In the genomic region with DNA sequence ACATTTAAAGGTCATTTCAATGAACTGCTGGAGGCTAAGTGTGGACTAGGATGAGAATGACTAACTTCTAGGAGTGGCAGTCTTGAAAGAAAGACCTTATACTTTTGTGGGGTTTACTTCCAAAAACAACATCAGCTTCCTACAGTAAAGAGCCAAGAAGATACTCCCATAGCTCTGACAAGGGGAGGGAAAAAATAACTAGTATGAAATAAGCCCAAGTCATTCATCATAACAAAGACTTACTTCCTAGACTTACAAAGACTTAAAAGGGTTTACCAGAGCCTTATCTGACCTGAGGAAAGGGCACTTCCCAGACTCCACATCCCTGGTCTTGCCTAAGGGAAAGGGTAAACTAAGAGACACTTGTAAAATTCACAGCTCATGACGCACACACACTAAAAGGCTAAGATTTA, we compare ENCODE assay signal across 10 cellular contexts. TPM values are rescaled to one million over a fixed set of nuclear protein-coding genes. Genes with fewer than 3 reads are reported as not detected.
DNase-seq lines count a peak whose midpoint lies in the region; ATAC-seq and TF ChIP-seq lines count a peak whose summit lies in the region.
"Had no signal": no experiment of that assay in that cellular context is flagged by ENCODE, and none has a peak within 500 bp of the region (broad histone marks: within the 10 kb centered on the region; RNA-seq: fewer than 3 reads in every experiment).

No MANE protein-coding gene starts in this region.

- H3K9me3 Mint-ChIP-seq in endodermal cell = peaks cover 35% of the 10 kb centered on the region
- no peaks in the 10 kb centered on the region for H3K9me3 Mint-ChIP-seq in CD4-positive, alpha-beta T cell
- H3K9me3 Mint-ChIP-seq: stimulated activated naive CD8-positive, alpha-beta T cell treated with anti-CD3 and anti-CD28 coated beads, Interleukin-15, Interleukin-2, amounts not matched to agents 100 ng/mL and 50 ng/mL, for 24 hours had no signal

- WGBS in endodermal cell (ENCODE audit: insufficient coverage in 1 of 2, insufficient read length in 1 of 2), 2 experiments = 70% methylated on average over 1 of the region's 1 CpG; no CpG with 5 or more reads in 1 of the 2 experiments

- H3K4me3 Mint-ChIP-seq in endodermal cell = no peak overlapping the region
- H3K4me3 Mint-ChIP-seq in CD4-positive, alpha-beta T cell = no peak overlapping the region
- H3K4me3 Mint-ChIP-seq: stimulated activated naive CD8-positive, alpha-beta T cell treated with anti-CD3 and anti-CD28 coated beads, Interleukin-15, Interleukin-2, amounts not matched to agents 100 ng/mL and 50 ng/mL, for 24 hours had no signal

- peaks cover 38% of the 10 kb centered on the region for H3K36me3 ChIP-seq in endodermal cell (ENCODE audit: control insufficient read depth, insufficient read depth, low read length)
- H3K36me3 ChIP-seq in vagina = no peaks in the 10 kb centered on the region

- peaks cover 4% of the 10 kb centered on the region for H3K4me1 ChIP-seq in endodermal cell (ENCODE audit: control insufficient read depth, insufficient read depth, low read length)
- H3K4me1 ChIP-seq in vagina = peaks cover 17% of the 10 kb centered on the region

- POLR2A ChIA-PET in CD4-positive, alpha-beta T cell (lab: Charles Lee) = no interaction called here

- H3K27ac ChIP-seq in endodermal cell (ENCODE audit: low read depth, low read length) (no peak overlapping the region), vagina (peak overlapping the region; percentile 44)
- no peak overlapping the region for H3K27ac ChIP-seq in CD4-positive, alpha-beta T cell (ENCODE audit: low read depth, low read length)

- TF ChIP-seq CTCF in endodermal cell (conservative IDR thresholded peaks at IDR 0.05) (no peak), vagina (IDR thresholded peaks at IDR 0.05) (no peak)
- TF ChIP-seq CTCF in CD4-positive, alpha-beta T cell (IDR thresholded peaks at IDR 0.05) = no peak

- peak overlapping the region; percentile 64 for H3K27ac Mint-ChIP-seq in endodermal cell
- H3K27ac Mint-ChIP-seq in CD4-positive, alpha-beta T cell = no peak overlapping the region
- H3K27ac Mint-ChIP-seq: stimulated activated naive CD8-positive, alpha-beta T cell treated with anti-CD3 and anti-CD28 coated beads, Interleukin-15, Interleukin-2, amounts not matched to agents 100 ng/mL and 50 ng/mL, for 24 hours had no signal

- no peaks in the 10 kb centered on the region for H3K27me3 Mint-ChIP-seq in endodermal cell (ENCODE audit: insufficient read depth)
- H3K27me3 Mint-ChIP-seq in CD4-positive, alpha-beta T cell = no peaks in the 10 kb centered on the region
- H3K27me3 Mint-ChIP-seq: stimulated activated naive CD8-positive, alpha-beta T cell treated with anti-CD3 and anti-CD28 coated beads, Interleukin-15, Interleukin-2, amounts not matched to agents 100 ng/mL and 50 ng/mL, for 24 hours had no signal

- peaks cover 33% of the 10 kb centered on the region for H3K9me3 ChIP-seq in endodermal cell (ENCODE audit: control insufficient read depth, low read length)
- no peaks in the 10 kb centered on the region for H3K9me3 ChIP-seq in vagina
- no peaks in the 10 kb centered on the region for H3K9me3 ChIP-seq in CD4-positive, alpha-beta T cell (ENCODE audit: control insufficient read depth, low read length)

- TF ChIP-seq POLR2A in vagina (IDR thresholded peaks at IDR 0.05) = no peak

- DNase-seq in LHCN-M2 (ENCODE audit: low read depth) (peak; percentile 50), endodermal cell (no peak), left kidney (ENCODE audit: low read depth, low spot score) (peak; percentile 12), vagina (ENCODE audit: extremely low spot score in 2 of 2) (no peak), NCI-H2196 (lab: John Stamatoyannopoulos, UW; ENCODE audit: unreplicated experiment) (no peak), NCI-H1105 treated with DMSO at 0.1 percent for 48 hours (lab: John Stamatoyannopoulos, UW) (no peak)
- DNase-seq in CD4-positive, alpha-beta T cell = no peak
- DNase-seq: midbrain had no signal

- intact Hi-C loops in vagina (cut with DNase I) = no loop called here
- intact Hi-C loops in CD4-positive, alpha-beta T cell (cut with DNase I, micrococcal nuclease) = no loop called here

- peak overlapping the region; percentile 3 for H3K9ac ChIP-seq in endodermal cell (ENCODE audit: extremely low read depth, low read length, poor library complexity, severe bottlenecking)

- CTCF ChIA-PET in CD4-positive, alpha-beta T cell (lab: Charles Lee) = interaction anchor here (0.6 kb wide), 1 partner anchor 347 kb away, joined by 3 read pairs; no protein-coding TSS in a partner anchor

- H3K4me1 Mint-ChIP-seq in endodermal cell = peaks cover 36% of the 10 kb centered on the region
- H3K4me1 Mint-ChIP-seq in CD4-positive, alpha-beta T cell (ENCODE audit: low read depth) = peaks cover 69% of the 10 kb centered on the region

- H3K4me3 ChIP-seq in endodermal cell (ENCODE audit: low read length) (peak overlapping the region; percentile 43), vagina (no peak overlapping the region)

- no peaks in the 10 kb centered on the region for H3K27me3 ChIP-seq in endodermal cell (ENCODE audit: control insufficient read depth, insufficient read depth, low read length, poor library complexity, severe bottlenecking)
- H3K27me3 ChIP-seq in vagina = no peaks in the 10 kb centered on the region
- H3K27me3 ChIP-seq in CD4-positive, alpha-beta T cell (ENCODE audit: control insufficient read depth, insufficient read depth, low read length) = no peaks in the 10 kb centered on the region

- peaks cover 48% of the 10 kb centered on the region for H3K36me3 Mint-ChIP-seq in endodermal cell (ENCODE audit: low read depth)
- H3K36me3 Mint-ChIP-seq in CD4-positive, alpha-beta T cell (ENCODE audit: low read depth) = peaks cover 73% of the 10 kb centered on the region

- ATAC-seq in CD4-positive, alpha-beta T cell (ENCODE audit: poor library complexity) = no peak
- ATAC-seq: activated CD4-positive, CD25-positive, alpha-beta regulatory T cell treated with anti-CD3 and anti-CD28 coated beads, Interleukin-2, amount 50 U/mL, for 24 hours had no signal

RNA-seq across cellular contexts. Expression of gene ARHGAP12, which starts 31.7 kb away (rescaled TPM):
- total RNA-seq in LHCN-M2 (2014; rRNA removed) (43.5 and 49.8 TPM in 2 replicates), endodermal cell (10 to 100 TPM; 49.6 to 49.8 TPM), vagina (32.2 TPM)
- polyA plus RNA-seq in LHCN-M2 (2012) = 7.7 TPM
- polyA plus RNA-seq in endodermal cell (2013, experiment 1 of 2) = 25.0 TPM
- polyA plus RNA-seq in endodermal cell (2013, experiment 2 of 2) = 26.7 TPM
- total RNA-seq in CD4-positive, alpha-beta T cell = 10 to 100 TPM; 40.3 to 41.1 TPM

Comparison
In these comparisons a context has a peak if more than half of its experiments do, and no peak if none do; other contexts are left out.
1. DNase-seq: peak in LHCN-M2 (single experiment) and left kidney (single experiment); none in endodermal cell (single experiment), vagina (0 of 2), NCI-H2196 (single experiment), NCI-H1105 treated with DMSO at 0.1 percent for 48 hours (single experiment) and CD4-positive, alpha-beta T cell (0 of 10).